Comparison of ENCODE assay signal across 10 cellular contexts in the genomic region with DNA sequence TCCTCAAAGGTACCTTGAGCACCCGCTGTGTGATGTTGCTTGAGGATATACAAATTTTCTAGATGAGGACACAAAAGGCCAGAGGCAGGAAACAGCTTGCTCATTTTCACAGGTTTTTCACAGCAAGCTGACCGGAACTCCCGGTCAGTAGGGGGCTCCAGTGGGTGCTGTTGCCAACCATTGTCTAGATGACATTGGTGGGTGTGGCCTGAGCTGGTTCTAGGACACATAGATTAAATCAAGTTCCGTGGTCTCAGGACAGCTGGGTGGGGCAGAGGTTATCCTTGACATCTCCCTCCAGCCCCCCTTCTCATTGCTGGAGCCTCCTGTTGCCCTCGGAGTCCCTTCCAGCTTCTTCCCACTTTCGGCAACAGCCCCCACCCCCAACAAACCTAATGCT.
A peak's percentile ranks its signal among the peaks of the same experiment; 100 is the strongest.
DNase-seq lines count a peak whose midpoint lies in the region; ATAC-seq, FAIRE-seq and TF ChIP-seq lines count a peak whose summit lies in the region.
"Had no signal": no experiment of that assay in that cellular context is flagged by ENCODE, and none has a peak within 500 bp of the region (broad histone marks: within the 10 kb centered on the region; RNA-seq: fewer than 3 reads in every experiment).

No MANE protein-coding gene starts in this region.

- H3K36me3 Mint-ChIP-seq in activated naive CD4-positive, alpha-beta T cell treated with anti-CD3 and anti-CD28 coated beads for 36 hours (ENCODE audit: low read depth) = no peaks in the 10 kb centered on the region
- H3K36me3 Mint-ChIP-seq: naive B cell had no signal

- peaks cover 16% of the 10 kb centered on the region for H3K4me1 Mint-ChIP-seq in activated naive CD4-positive, alpha-beta T cell treated with anti-CD3 and anti-CD28 coated beads for 36 hours (ENCODE audit: low read depth)

- no peak for FAIRE-seq in urothelium cell line (lab: Jason Lieb, UNC)

- H3K9me3 ChIP-seq in right atrium auricular region = no peaks in the 10 kb centered on the region

- ATAC-seq in GM18520 (IDR thresholded peaks at IDR 0.05; ENCODE audit: unreplicated experiment) = no peak

- peaks cover 0 to 23% of the 10 kb centered on the region in 2 donors for H3K4me1 ChIP-seq in right atrium auricular region

- intact Hi-C loops in activated naive CD4-positive, alpha-beta T cell treated with anti-CD3 and anti-CD28 coated beads for 36 hours (cut with micrococcal nuclease) = no loop called here

- peak; percentile 23 for DNase-seq in activated naive CD4-positive, alpha-beta T cell treated with anti-CD3 and anti-CD28 coated beads for 36 hours
- no peak for DNase-seq in activated naive CD4-positive, alpha-beta T cell treated with Interleukin-2 at 50 U/mL for 16 hours
- DNase-seq in UCSD-AML1 (lab: John Stamatoyannopoulos, UW; ENCODE audit: unreplicated experiment) (peak; percentile 45), right atrium auricular region (ENCODE audit: low spot score) (no peak), urothelium cell line (ENCODE audit: low spot score) (peak; percentile 62), kidney glomerular epithelial cell (lab: John Stamatoyannopoulos, UW) (no peak)
- no peak for DNase-seq in NK-92 treated with Interleukin-12 subunit alpha and Interleukin-12 subunit beta, amount 100 ng/mL, for 24 hours (lab: John Stamatoyannopoulos, UW)
- DNase-seq: naive B cell had no signal

- H3K27ac ChIP-seq in right atrium auricular region = peak overlapping the region; percentile 4 to 66
- H3K27ac ChIP-seq: C4-2B had no signal

- H3K4me3 ChIP-seq in right atrium auricular region = no peak overlapping the region

- H3K27me3 Mint-ChIP-seq in activated naive CD4-positive, alpha-beta T cell treated with anti-CD3 and anti-CD28 coated beads for 36 hours (ENCODE audit: low read depth) = peaks cover 16% of the 10 kb centered on the region

- CTCF ChIA-PET in activated naive CD4-positive, alpha-beta T cell treated with anti-CD3 and anti-CD28 coated beads for 36 hours (lab: Charles Lee) = no interaction called here

- no peaks in the 10 kb centered on the region for H3K9me3 Mint-ChIP-seq in activated naive CD4-positive, alpha-beta T cell treated with anti-CD3 and anti-CD28 coated beads for 36 hours

- H3K27me3 ChIP-seq in right atrium auricular region = no peaks in the 10 kb centered on the region

- TF ChIP-seq CTCF in right atrium auricular region (IDR thresholded peaks at IDR 0.05) = no peak

- peaks cover 14% of the 10 kb centered on the region for H3K36me3 ChIP-seq in right atrium auricular region

- H3K4me3 Mint-ChIP-seq in activated naive CD4-positive, alpha-beta T cell treated with anti-CD3 and anti-CD28 coated beads for 36 hours = no peak overlapping the region
- H3K4me3 Mint-ChIP-seq: naive B cell had no signal

- H3K27ac Mint-ChIP-seq in activated naive CD4-positive, alpha-beta T cell treated with anti-CD3 and anti-CD28 coated beads for 36 hours = no peak overlapping the region
- H3K27ac Mint-ChIP-seq: naive B cell had no signal

Comparison
In these comparisons a context has a peak if more than half of its experiments do, and no peak if none do; other contexts are left out.
1. DNase-seq: peak in activated naive CD4-positive, alpha-beta T cell treated with anti-CD3 and anti-CD28 coated beads for 36 hours (single experiment), UCSD-AML1 (single experiment) and urothelium cell line (single experiment); none in activated naive CD4-positive, alpha-beta T cell treated with Interleukin-2 at 50 U/mL for 16 hours (single experiment), right atrium auricular region (single experiment), kidney glomerular epithelial cell (single experiment) and NK-92 treated with Interleukin-12 subunit alpha and Interleukin-12 subunit beta, amount 100 ng/mL, for 24 hours (single experiment).